In the genomic region with DNA sequence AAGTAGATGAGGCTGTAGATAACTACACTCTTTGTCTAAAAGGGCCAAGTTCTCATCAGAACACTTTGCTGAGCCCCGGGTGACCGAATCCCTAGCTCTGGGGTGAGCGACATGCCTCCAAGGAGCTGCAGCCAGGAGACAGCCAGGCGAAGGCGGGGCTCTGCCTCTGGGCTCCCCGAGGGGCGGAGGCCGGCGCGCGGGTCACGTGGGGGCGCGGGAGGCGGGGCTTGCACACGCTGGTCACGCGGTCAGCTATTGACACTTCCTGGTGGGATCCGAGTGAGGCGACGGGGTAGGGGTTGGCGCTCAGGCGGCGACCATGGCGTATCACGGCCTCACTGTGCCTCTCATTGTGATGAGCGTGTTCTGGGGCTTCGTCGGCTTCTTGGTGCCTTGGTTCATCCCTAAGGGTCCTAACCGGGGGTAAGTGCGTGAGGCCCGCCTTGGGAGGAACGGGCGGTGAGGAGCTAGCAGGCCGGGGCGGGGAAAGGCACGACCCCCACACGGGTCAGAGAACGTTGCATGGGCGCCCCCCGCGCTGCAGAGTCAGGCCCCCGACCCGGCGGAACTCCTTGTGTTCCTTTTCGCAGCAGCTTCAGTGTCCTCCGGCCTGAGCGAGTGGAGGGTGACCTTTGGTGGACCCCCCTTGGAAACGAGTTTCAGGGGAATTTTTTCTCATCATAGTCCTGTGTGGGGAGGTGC, we compare ENCODE assay signal across 1 cellular context.
TF ChIP-seq lines count a peak whose summit lies in the region.

ATP6V0E1 (plus strand) TSS at position 230 of the 702 bp plus-strand sequence; CDS start at position 320, 90 bp downstream.

TF ChIP-seq in HepG2, 621 proteins besides CTCF, POLR2A, EP300 and RAD21 (continued from another document and continues in another):
- TF ChIP-seq ZNF382 (CRISPR knock-in tag; IDR thresholded peaks at IDR 0.05; ENCODE audit: borderline replicate concordance) (no peak), YEATS4 (CRISPR knock-in tag; IDR thresholded peaks at IDR 0.05; ENCODE audit: borderline replicate concordance) (peak; percentile 58), PHF20 (CRISPR knock-in tag; IDR thresholded peaks at IDR 0.05) (peak; percentile 66), CBX2 (IDR thresholded peaks at IDR 0.05; ENCODE audit: low read depth, low read length) (no peak), CBX2 (CRISPR knock-in tag; IDR thresholded peaks at IDR 0.05; ENCODE audit: low read depth) (no peak), AGO1 (IDR thresholded peaks at IDR 0.05; ENCODE audit: low read depth, low read length, poor library complexity, severe bottlenecking) (peak; percentile 55), ZNF773 (CRISPR knock-in tag; IDR thresholded peaks at IDR 0.05; ENCODE audit: borderline replicate concordance) (no peak), ZNF33A (CRISPR knock-in tag; IDR thresholded peaks at IDR 0.05; ENCODE audit: borderline replicate concordance) (no peak), PBX3 (CRISPR knock-in tag; IDR thresholded peaks at IDR 0.05; ENCODE audit: borderline replicate concordance) (no peak), POLR2AphosphoS5 (IDR thresholded peaks at IDR 0.05; ENCODE audit: low read depth, low read length) (peak; percentile 81), ZNF276 (CRISPR knock-in tag; IDR thresholded peaks at IDR 0.05; ENCODE audit: low read depth) (no peak), ZBTB4 (CRISPR knock-in tag; IDR thresholded peaks at IDR 0.05; ENCODE audit: borderline replicate concordance) (no peak), ZBTB34 (CRISPR knock-in tag; IDR thresholded peaks at IDR 0.05) (no peak), ZBTB42 (CRISPR knock-in tag; IDR thresholded peaks at IDR 0.05) (no peak), NFYC (CRISPR knock-in tag; IDR thresholded peaks at IDR 0.05) (no peak), SP140L (CRISPR knock-in tag; IDR thresholded peaks at IDR 0.05; ENCODE audit: borderline replicate concordance) (no peak), NFE2L1 (CRISPR knock-in tag; IDR thresholded peaks at IDR 0.05; ENCODE audit: borderline replicate concordance) (peak; percentile 37; the same call in 1 of the 2 replicates), SMC3 (IDR thresholded peaks at IDR 0.05; ENCODE audit: low read length) (no peak), NFRKB (IDR thresholded peaks at IDR 0.05) (no peak), NCOR1 (IDR thresholded peaks at IDR 0.05; ENCODE audit: borderline replicate concordance, low read length) (peak; percentile 21; the same call in 1 of the 2 replicates), ZNF850 (CRISPR knock-in tag; conservative IDR thresholded peaks at IDR 0.05) (no peak), PATZ1 (CRISPR knock-in tag; IDR thresholded peaks at IDR 0.05) (no peak), MAZ (IDR thresholded peaks at IDR 0.05; ENCODE audit: borderline replicate concordance, low read depth, low read length) (peak; percentile 67), MAZ (CRISPR knock-in tag; IDR thresholded peaks at IDR 0.05; ENCODE audit: low read depth) (peak; percentile 68; the same call in 1 of the 2 replicates), ZNF784 (CRISPR knock-in tag; IDR thresholded peaks at IDR 0.05; ENCODE audit: borderline replicate concordance) (no peak; the same call in 1 of the 2 replicates), ZNF160 (CRISPR knock-in tag; IDR thresholded peaks at IDR 0.05) (0 out of 2 replicates have a peak, but pooled peaks have one; percentile 36)
- TF ChIP-seq, protein P1, sequence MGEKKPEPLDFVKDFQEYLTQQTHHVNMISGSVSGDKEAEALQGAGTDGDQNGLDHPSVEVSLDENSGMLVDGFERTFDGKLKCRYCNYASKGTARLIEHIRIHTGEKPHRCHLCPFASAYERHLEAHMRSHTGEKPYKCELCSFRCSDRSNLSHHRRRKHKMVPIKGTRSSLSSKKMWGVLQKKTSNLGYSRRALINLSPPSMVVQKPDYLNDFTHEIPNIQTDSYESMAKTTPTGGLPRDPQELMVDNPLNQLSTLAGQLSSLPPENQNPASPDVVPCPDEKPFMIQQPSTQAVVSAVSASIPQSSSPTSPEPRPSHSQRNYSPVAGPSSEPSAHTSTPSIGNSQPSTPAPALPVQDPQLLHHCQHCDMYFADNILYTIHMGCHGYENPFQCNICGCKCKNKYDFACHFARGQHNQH (CRISPR knock-in tag; IDR thresholded peaks at IDR 0.05), result peak; percentile 48; the same call in 1 of the 2 replicates
- TF ChIP-seq, protein P2, sequence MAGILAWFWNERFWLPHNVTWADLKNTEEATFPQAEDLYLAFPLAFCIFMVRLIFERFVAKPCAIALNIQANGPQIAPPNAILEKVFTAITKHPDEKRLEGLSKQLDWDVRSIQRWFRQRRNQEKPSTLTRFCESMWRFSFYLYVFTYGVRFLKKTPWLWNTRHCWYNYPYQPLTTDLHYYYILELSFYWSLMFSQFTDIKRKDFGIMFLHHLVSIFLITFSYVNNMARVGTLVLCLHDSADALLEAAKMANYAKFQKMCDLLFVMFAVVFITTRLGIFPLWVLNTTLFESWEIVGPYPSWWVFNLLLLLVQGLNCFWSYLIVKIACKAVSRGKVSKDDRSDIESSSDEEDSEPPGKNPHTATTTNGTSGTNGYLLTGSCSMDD (CRISPR knock-in tag; IDR thresholded peaks at IDR 0.05), result peak; percentile 40; the same call in 1 of the 2 replicates
- TF ChIP-seq, protein P3, sequence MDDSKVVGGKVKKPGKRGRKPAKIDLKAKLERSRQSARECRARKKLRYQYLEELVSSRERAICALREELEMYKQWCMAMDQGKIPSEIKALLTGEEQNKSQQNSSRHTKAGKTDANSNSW (CRISPR knock-in tag; IDR thresholded peaks at IDR 0.05; ENCODE audit: borderline replicate concordance), result no peak
- TF ChIP-seq, protein P4, sequence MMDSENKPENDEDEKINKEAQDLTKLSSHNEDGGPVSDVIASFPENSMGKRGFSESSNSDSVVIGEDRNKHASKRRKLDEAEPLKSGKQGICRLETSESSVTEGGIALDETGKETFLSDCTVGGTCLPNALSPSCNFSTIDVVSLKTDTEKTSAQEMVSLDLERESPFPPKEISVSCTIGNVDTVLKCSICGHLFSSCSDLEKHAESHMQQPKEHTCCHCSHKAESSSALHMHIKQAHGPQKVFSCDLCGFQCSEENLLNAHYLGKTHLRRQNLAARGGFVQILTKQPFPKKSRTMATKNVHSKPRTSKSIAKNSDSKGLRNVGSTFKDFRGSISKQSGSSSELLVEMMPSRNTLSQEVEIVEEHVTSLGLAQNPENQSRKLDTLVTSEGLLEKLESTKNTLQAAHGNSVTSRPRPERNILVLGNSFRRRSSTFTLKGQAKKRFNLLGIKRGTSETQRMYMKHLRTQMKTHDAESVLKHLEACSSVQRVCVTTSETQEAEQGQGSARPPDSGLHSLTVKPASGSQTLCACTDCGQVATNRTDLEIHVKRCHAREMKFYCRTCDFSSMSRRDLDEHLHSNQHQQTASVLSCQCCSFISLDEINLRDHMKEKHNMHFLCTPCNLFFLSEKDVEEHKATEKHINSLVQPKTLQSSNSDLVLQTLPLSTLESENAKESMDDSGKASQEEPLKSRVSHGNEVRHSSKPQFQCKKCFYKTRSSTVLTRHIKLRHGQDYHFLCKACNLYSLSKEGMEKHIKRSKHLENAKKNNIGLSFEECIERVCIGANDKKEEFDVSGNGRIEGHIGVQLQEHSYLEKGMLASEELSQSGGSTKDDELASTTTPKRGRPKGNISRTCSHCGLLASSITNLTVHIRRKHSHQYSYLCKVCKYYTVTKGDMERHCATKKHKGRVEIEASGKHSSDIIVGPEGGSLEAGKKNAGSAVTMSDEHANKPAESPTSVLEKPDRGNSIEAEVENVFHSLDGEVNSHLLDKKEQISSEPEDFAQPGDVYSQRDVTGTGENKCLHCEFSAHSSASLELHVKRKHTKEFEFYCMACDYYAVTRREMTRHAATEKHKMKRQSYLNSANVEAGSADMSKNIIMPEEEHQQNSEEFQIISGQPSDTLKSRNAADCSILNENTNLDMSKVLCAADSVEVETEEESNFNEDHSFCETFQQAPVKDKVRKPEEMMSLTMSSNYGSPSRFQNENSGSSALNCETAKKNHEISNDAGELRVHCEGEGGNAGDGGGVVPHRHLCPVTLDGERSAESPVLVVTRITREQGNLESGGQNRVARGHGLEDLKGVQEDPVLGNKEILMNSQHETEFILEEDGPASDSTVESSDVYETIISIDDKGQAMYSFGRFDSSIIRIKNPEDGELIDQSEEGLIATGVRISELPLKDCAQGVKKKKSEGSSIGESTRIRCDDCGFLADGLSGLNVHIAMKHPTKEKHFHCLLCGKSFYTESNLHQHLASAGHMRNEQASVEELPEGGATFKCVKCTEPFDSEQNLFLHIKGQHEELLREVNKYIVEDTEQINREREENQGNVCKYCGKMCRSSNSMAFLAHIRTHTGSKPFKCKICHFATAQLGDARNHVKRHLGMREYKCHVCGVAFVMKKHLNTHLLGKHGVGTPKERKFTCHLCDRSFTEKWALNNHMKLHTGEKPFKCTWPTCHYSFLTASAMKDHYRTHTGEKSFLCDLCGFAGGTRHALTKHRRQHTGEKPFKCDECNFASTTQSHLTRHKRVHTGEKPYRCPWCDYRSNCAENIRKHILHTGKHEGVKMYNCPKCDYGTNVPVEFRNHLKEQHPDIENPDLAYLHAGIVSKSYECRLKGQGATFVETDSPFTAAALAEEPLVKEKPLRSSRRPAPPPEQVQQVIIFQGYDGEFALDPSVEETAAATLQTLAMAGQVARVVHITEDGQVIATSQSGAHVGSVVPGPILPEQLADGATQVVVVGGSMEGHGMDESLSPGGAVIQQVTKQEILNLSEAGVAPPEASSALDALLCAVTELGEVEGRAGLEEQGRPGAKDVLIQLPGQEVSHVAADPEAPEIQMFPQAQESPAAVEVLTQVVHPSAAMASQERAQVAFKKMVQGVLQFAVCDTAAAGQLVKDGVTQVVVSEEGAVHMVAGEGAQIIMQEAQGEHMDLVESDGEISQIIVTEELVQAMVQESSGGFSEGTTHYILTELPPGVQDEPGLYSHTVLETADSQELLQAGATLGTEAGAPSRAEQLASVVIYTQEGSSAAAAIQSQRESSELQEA (CRISPR knock-in tag; IDR thresholded peaks at IDR 0.05; ENCODE audit: not compliant biosample characterization), result peak; percentile 21
